Comparison of ENCODE assay signal across 16 cellular contexts in the genomic region with DNA sequence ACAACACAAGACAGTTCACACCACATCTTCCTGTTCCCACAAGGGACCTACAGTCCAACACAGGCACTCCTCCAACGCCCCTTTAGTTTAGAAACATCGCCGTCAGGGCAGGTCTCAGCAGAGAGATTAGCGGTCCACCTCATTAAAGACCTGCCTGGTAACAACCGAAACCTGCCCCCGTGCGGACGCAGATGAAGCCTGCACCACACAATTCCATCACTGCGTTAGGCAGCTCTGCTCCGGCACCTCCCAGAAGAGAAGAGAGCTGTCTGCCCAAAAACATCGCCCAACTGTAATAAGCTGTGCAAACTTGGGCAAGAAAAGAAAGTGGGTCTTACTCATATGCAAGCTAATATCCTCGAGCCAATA. TPM values are rescaled to one million over a fixed set of nuclear protein-coding genes. Genes with fewer than 3 reads are reported as not detected.
DNase-seq lines count a peak whose midpoint lies in the region; ATAC-seq and TF ChIP-seq lines count a peak whose summit lies in the region.
"Had no signal": no experiment of that assay in that cellular context is flagged by ENCODE, and none has a peak within 500 bp of the region (broad histone marks: within the 10 kb centered on the region; RNA-seq: fewer than 3 reads in every experiment).

No MANE protein-coding gene starts in this region.

- 82 to 83% methylated on average over 11 to 12 of the region's 12 CpGs for WGBS in tibial nerve, 2 donors

- no peaks in the 10 kb centered on the region for H3K9me2 ChIP-seq in GM23338 (ENCODE audit: insufficient read depth)

- no peaks in the 10 kb centered on the region for H3K27me3 ChIP-seq in GM23338 (ENCODE audit: insufficient read depth)
- H3K27me3 ChIP-seq in MG63, result no peaks in the 10 kb centered on the region
- H3K27me3 ChIP-seq in tibial nerve, result no peaks in the 10 kb centered on the region

- peaks cover 5% of the 10 kb centered on the region for H3K36me3 Mint-ChIP-seq in GM23338 (ENCODE audit: low read depth)
- peaks cover 6% of the 10 kb centered on the region for H3K36me3 Mint-ChIP-seq in activated T-cell treated with anti-CD3 and anti-CD28 coated beads, Interleukin-2, amount 50 U/mL, for 4 hours (ENCODE audit: insufficient read depth)
- H3K36me3 Mint-ChIP-seq in activated T-helper 17 cell treated with anti-CD3 and anti-CD28 coated beads, Interleukin-2, amount 50 U/mL, for 72 hours (ENCODE audit: low read depth), result peaks cover 11% of the 10 kb centered on the region

- H3K4me2 ChIP-seq in GM23338, result no peak overlapping the region

- no peaks in the 10 kb centered on the region for H3K4me1 ChIP-seq in GM23338 (ENCODE audit: insufficient read depth)
- H3K4me1 ChIP-seq in tibial nerve, result peaks cover 0 to 58% (median 17%) of the 10 kb centered on the region in 4 donors

- TF ChIP-seq CTCF in GM23338 (conservative IDR thresholded peaks at IDR 0.05; ENCODE audit: low read depth in 2 of 2), result peak; percentile 9 to 35; a peak in 1 of 4 replicates
- no peak for TF ChIP-seq CTCF in fibroblast of mammary gland (conservative IDR thresholded peaks at IDR 0.05; ENCODE audit: control insufficient read depth, insufficient read depth, low read depth, low read length)
- TF ChIP-seq CTCF in tibial nerve (IDR thresholded peaks at IDR 0.05), result peak in 3 of 5 experiments; percentile 15 to 42 (median 40)

- H3K4me1 Mint-ChIP-seq in GM23338, result peaks cover 15% of the 10 kb centered on the region; the same call in 2 of the 3 replicates
- H3K4me1 Mint-ChIP-seq in activated T-cell treated with anti-CD3 and anti-CD28 coated beads, Interleukin-2, amount 50 U/mL, for 4 hours (ENCODE audit: low read depth), result peaks cover 12% of the 10 kb centered on the region
- peaks cover 17% of the 10 kb centered on the region for H3K4me1 Mint-ChIP-seq in activated T-helper 17 cell treated with anti-CD3 and anti-CD28 coated beads, Interleukin-2, amount 50 U/mL, for 72 hours

- no peaks in the 10 kb centered on the region for H3K36me3 ChIP-seq in GM23338 (ENCODE audit: insufficient read depth)
- no peaks in the 10 kb centered on the region for H3K36me3 ChIP-seq in MG63
- peaks cover 0 to 40% (median 0%) of the 10 kb centered on the region in 3 donors for H3K36me3 ChIP-seq in tibial nerve

- H3K9me3 ChIP-seq in MG63 (no peaks in the 10 kb centered on the region), tibial nerve (no peaks in the 10 kb centered on the region)

- H3K79me2 ChIP-seq in GM23338 (replicated peaks; ENCODE audit: insufficient read depth), result no peaks in the 10 kb centered on the region; the same call in 1 of the 2 replicates

- TF ChIP-seq EP300 in tibial nerve (IDR thresholded peaks at IDR 0.05), result peak in 1 of 2 donors; percentile 25

- H3K27me3 Mint-ChIP-seq in GM23338 (ENCODE audit: insufficient read depth, low read depth, poor library complexity), result peaks cover 15% of the 10 kb centered on the region
- H3K27me3 Mint-ChIP-seq in activated T-cell treated with anti-CD3 and anti-CD28 coated beads, Interleukin-2, amount 50 U/mL, for 4 hours (ENCODE audit: low read depth), result no peaks in the 10 kb centered on the region
- no peaks in the 10 kb centered on the region for H3K27me3 Mint-ChIP-seq in activated T-helper 17 cell treated with anti-CD3 and anti-CD28 coated beads, Interleukin-2, amount 50 U/mL, for 72 hours

- ATAC-seq in GM23338 (peak; percentile 52), HG03442 (IDR thresholded peaks at IDR 0.05; ENCODE audit: unreplicated experiment) (no peak)
- ATAC-seq in activated T-cell treated with anti-CD3 and anti-CD28 coated beads, Interleukin-2, amount 50 U/mL, for 4 hours, result no peak
- no peak for ATAC-seq in activated T-helper 17 cell treated with anti-CD3 and anti-CD28 coated beads, Interleukin-2, amount 50 U/mL, for 72 hours (replicated peaks)
- ATAC-seq: HepG2 had no signal

- TF ChIP-seq POLR2A in tibial nerve (IDR thresholded peaks at IDR 0.05), result no peak

- H3K27ac ChIP-seq in GM23338 (ENCODE audit: low read depth) (no peak overlapping the region), tibial nerve (peak overlapping the region in 2 of 4 donors; percentile 19 to 35)

- no peaks in the 10 kb centered on the region; the same call in none of the 2 replicates for H4K20me1 ChIP-seq in GM23338 (replicated peaks; ENCODE audit: insufficient read depth)

- no peak overlapping the region for H3K4me3 Mint-ChIP-seq in GM23338
- no peak overlapping the region for H3K4me3 Mint-ChIP-seq in activated T-cell treated with anti-CD3 and anti-CD28 coated beads, Interleukin-2, amount 50 U/mL, for 4 hours
- no peak overlapping the region for H3K4me3 Mint-ChIP-seq in activated T-helper 17 cell treated with anti-CD3 and anti-CD28 coated beads, Interleukin-2, amount 50 U/mL, for 72 hours

- H2AFZ ChIP-seq in GM23338, result no peak overlapping the region

- H3F3A ChIP-seq in GM23338 (replicated peaks; ENCODE audit: low read depth), result no peaks in the 10 kb centered on the region

- DNase-seq in GM23338 (ENCODE audit: low spot score), result no peak
- DNase-seq in MG63, result peak; percentile 39
- peak; percentile 30 for DNase-seq in fibroblast of mammary gland (ENCODE audit: low read depth)
- DNase-seq in tibial nerve (ENCODE audit: low spot score in 2 of 2), result peak in 1 of 2 donors; percentile 71
- no peak for DNase-seq in activated T-cell treated with anti-CD3 and anti-CD28 coated beads, Interleukin-2, amount 50 U/mL, for 4 hours
- DNase-seq: COR-L47, DMS53, Karpas-422, MV-4-11, NCI-H1417 treated with DMSO at 0.1 percent for 48 hours, NCI-H2029, NCI-H510A treated with DMSO at 0.1 percent for 48 hours, SW 1271 had no signal

- H3K27ac Mint-ChIP-seq in GM23338, result no peak overlapping the region
- no peak overlapping the region for H3K27ac Mint-ChIP-seq in activated T-helper 17 cell treated with anti-CD3 and anti-CD28 coated beads, Interleukin-2, amount 50 U/mL, for 72 hours

- H3K9me3 Mint-ChIP-seq in GM23338, result no peaks in the 10 kb centered on the region
- no peaks in the 10 kb centered on the region for H3K9me3 Mint-ChIP-seq in activated T-cell treated with anti-CD3 and anti-CD28 coated beads, Interleukin-2, amount 50 U/mL, for 4 hours
- no peaks in the 10 kb centered on the region for H3K9me3 Mint-ChIP-seq in activated T-helper 17 cell treated with anti-CD3 and anti-CD28 coated beads, Interleukin-2, amount 50 U/mL, for 72 hours

- H3K4me3 ChIP-seq in GM23338 (no peak overlapping the region), MG63 (no peak overlapping the region), fibroblast of mammary gland (ENCODE audit: control insufficient read depth, low read depth, low read length) (no peak overlapping the region), tibial nerve (no peak overlapping the region)

TF ChIP-seq in GM23338, 12 proteins besides CTCF, POLR2A, EP300 and RAD21 (continues in another document):
- TF ChIP-seq ZNF331 (CRISPR knock-in tag; IDR thresholded peaks at IDR 0.05; ENCODE audit: low read depth) (no peak), POLR2AphosphoS5 (IDR thresholded peaks at IDR 0.05; ENCODE audit: low read depth) (no peak), STAT1 (IDR thresholded peaks at IDR 0.05; ENCODE audit: unreplicated experiment) (no peak), CREB1 (CRISPR knock-in tag; IDR thresholded peaks at IDR 0.05; ENCODE audit: low read depth) (no peak), NANOG (IDR thresholded peaks at IDR 0.05; ENCODE audit: borderline replicate concordance) (no peak), JUNB (IDR thresholded peaks at IDR 0.05; ENCODE audit: unreplicated experiment) (no peak), EZH2 (IDR thresholded peaks at IDR 0.05; ENCODE audit: low read depth, unreplicated experiment) (no peak)
- TF ChIP-seq, protein P1, sequence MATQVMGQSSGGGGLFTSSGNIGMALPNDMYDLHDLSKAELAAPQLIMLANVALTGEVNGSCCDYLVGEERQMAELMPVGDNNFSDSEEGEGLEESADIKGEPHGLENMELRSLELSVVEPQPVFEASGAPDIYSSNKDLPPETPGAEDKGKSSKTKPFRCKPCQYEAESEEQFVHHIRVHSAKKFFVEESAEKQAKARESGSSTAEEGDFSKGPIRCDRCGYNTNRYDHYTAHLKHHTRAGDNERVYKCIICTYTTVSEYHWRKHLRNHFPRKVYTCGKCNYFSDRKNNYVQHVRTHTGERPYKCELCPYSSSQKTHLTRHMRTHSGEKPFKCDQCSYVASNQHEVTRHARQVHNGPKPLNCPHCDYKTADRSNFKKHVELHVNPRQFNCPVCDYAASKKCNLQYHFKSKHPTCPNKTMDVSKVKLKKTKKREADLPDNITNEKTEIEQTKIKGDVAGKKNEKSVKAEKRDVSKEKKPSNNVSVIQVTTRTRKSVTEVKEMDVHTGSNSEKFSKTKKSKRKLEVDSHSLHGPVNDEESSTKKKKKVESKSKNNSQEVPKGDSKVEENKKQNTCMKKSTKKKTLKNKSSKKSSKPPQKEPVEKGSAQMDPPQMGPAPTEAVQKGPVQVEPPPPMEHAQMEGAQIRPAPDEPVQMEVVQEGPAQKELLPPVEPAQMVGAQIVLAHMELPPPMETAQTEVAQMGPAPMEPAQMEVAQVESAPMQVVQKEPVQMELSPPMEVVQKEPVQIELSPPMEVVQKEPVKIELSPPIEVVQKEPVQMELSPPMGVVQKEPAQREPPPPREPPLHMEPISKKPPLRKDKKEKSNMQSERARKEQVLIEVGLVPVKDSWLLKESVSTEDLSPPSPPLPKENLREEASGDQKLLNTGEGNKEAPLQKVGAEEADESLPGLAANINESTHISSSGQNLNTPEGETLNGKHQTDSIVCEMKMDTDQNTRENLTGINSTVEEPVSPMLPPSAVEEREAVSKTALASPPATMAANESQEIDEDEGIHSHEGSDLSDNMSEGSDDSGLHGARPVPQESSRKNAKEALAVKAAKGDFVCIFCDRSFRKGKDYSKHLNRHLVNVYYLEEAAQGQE (IDR thresholded peaks at IDR 0.05; ENCODE audit: unreplicated experiment), result no peak
- TF ChIP-seq, protein P2, sequence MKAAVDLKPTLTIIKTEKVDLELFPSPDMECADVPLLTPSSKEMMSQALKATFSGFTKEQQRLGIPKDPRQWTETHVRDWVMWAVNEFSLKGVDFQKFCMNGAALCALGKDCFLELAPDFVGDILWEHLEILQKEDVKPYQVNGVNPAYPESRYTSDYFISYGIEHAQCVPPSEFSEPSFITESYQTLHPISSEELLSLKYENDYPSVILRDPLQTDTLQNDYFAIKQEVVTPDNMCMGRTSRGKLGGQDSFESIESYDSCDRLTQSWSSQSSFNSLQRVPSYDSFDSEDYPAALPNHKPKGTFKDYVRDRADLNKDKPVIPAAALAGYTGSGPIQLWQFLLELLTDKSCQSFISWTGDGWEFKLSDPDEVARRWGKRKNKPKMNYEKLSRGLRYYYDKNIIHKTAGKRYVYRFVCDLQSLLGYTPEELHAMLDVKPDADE (IDR thresholded peaks at IDR 0.05), result no peak

RNA-seq across cellular contexts. Expression of gene ZNF516, which starts 32.7 kb away (rescaled TPM):
- total RNA-seq in GM23338 (2014; rRNA removed; shearing (Covaris generic)), result 13.5 and 24.2 TPM in 2 replicates
- 11.9 and 12.2 TPM in 2 replicates for polyA plus RNA-seq in GM23338 (2016; fragmentation: Nextera tagmentation; extraction: Ambion mirVana)
- total RNA-seq in MG63 (2014; rRNA removed; shearing (Covaris generic); ENCODE audit: low replicate concordance), result 1.7 and 2.4 TPM in 2 replicates
- total RNA-seq in tibial nerve, result 10 to 100 TPM; 31.4 to 63.0 (median 45.5) TPM
- 1 to 10 TPM; 3.0 to 4.3 (median 4.0) TPM for total RNA-seq in activated T-cell treated with anti-CD3 and anti-CD28 coated beads, Interleukin-2, amount 50 U/mL, for 4 hours
- 10 to 100 TPM in 1 of 2 donors, 1 to 10 TPM in 1; 3.7 to 22.8 TPM for total RNA-seq in activated T-helper 17 cell treated with anti-CD3 and anti-CD28 coated beads, Interleukin-2, amount 50 U/mL, for 72 hours

Comparison
In these comparisons a context has a peak if more than half of its experiments do, and no peak if none do; other contexts are left out.
1. DNase-seq: peak in MG63 (single experiment) and fibroblast of mammary gland (single experiment); none in GM23338 (single experiment) and activated T-cell treated with anti-CD3 and anti-CD28 coated beads, Interleukin-2, amount 50 U/mL, for 4 hours (single experiment).